ENCODE assay signal across 10 cellular contexts in the genomic region with DNA sequence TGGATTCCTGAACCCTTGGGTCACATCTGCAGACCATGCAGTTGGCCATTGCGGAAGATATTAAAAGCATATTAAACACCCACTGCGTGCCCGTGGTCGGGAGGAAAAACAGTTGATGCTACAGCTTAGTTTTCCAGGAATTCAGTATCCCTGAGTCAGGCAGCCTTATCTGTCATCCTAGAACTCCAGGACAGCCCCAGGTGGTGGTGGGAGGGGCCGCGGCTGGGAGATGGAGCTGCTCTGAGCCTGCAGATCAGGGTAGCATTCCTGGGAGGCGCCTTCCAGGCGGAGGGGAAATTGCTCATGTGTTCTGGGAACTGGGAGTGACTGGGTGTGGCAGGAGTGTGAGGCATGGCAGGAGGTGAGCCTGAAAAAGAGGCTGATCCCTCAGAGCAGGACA.
DNase-seq lines count a peak whose midpoint lies in the region; FAIRE-seq and TF ChIP-seq lines count a peak whose summit lies in the region.
"Had no signal": no experiment of that assay in that cellular context is flagged by ENCODE, and none has a peak within 500 bp of the region (broad histone marks: within the 10 kb centered on the region; RNA-seq: fewer than 3 reads in every experiment).

No MANE protein-coding gene starts in this region.

- no peak for TF ChIP-seq CTCF in mammary epithelial cell (conservative IDR thresholded peaks at IDR 0.05 in 1 of 2, IDR thresholded peaks at IDR 0.05 in 1 of 2; ENCODE audit: extremely low read depth in 1 of 2, insufficient read depth in 1 of 2, low read depth in 1 of 2, low read length in 2 of 2)
- no peak for TF ChIP-seq CTCF in GM13976 (IDR thresholded peaks at IDR 0.05; ENCODE audit: borderline replicate concordance, control extremely low read depth, extremely low read depth, insufficient read depth, missing control alignments)

- no peaks in the 10 kb centered on the region for H3K9me3 ChIP-seq in mammary epithelial cell (replicated peaks; ENCODE audit: insufficient read depth, low read length)
- H3K9me3 ChIP-seq: uterus had no signal

- H3K27ac ChIP-seq in mammary epithelial cell (ENCODE audit: insufficient read depth, low read depth, low read length): peak overlapping the region; percentile 91
- H3K27ac ChIP-seq: uterus, VCaP had no signal

- peak overlapping the region; percentile 56 for H3K4me2 ChIP-seq in mammary epithelial cell (ENCODE audit: insufficient read depth, low read depth, low read length)

- in situ Hi-C loops in mammary epithelial cell (cut with MboI; ENCODE audit: low sequenced_read_pairs in 2 of 2): no loop called here
- in situ Hi-C loops in GM13976 (cut with MboI; ENCODE audit: low sequenced_read_pairs, unreplicated experiment): no loop called here

- no peaks in the 10 kb centered on the region for H4K20me1 ChIP-seq in mammary epithelial cell (ENCODE audit: insufficient read depth, low read length)

- no peaks in the 10 kb centered on the region for H3K36me3 ChIP-seq in mammary epithelial cell (ENCODE audit: insufficient read depth, low read length)
- H3K36me3 ChIP-seq: uterus had no signal

- no peak overlapping the region for H3K4me3 ChIP-seq in mammary epithelial cell (replicated peaks in 1 of 3; ENCODE audit: insufficient read depth in 1 of 3, low read depth in 2 of 3, low read length in 3 of 3)
- H3K4me3 ChIP-seq: uterus had no signal

- WGBS in mammary epithelial cell (ENCODE audit: low coverage, missing lambda C conversion rate): 20% methylated on average over 6 of the region's 8 CpGs

- CTCF ChIA-PET in mammary epithelial cell (lab: Charles Lee; ENCODE audit: low non-redundant PET): interaction anchor here (0.6 kb wide), 1 partner anchor 21 kb away, joined by 3 read pairs; no protein-coding TSS in a partner anchor

- no peak for FAIRE-seq in GM19239 (lab: Jason Lieb, UNC)

- no peaks in the 10 kb centered on the region for H3K79me2 ChIP-seq in mammary epithelial cell (ENCODE audit: insufficient read depth, low read length)

- intact Hi-C loops in mammary epithelial cell (cut with micrococcal nuclease): loop anchor here (1.0 to 10.0 kb wide), 3 partner anchors 37 to 249 kb away; a partner anchor contains a TSS

- no TSS peak for BruUV-seq in mammary epithelial cell (replicated peaks; lab: Mats Ljungman, UMichigan)

- peak overlapping the region; percentile 58 for H3K9ac ChIP-seq in mammary epithelial cell (ENCODE audit: insufficient read depth, low read length)

- DNase-seq in A172 (ENCODE audit: low spot score) (peak; percentile 95), HT1080 (ENCODE audit: low read depth) (peak; percentile 80), mammary epithelial cell (peak; percentile 86), left kidney (ENCODE audit: low read depth, low spot score) (peak; percentile 54), GM19239 (ENCODE audit: insufficient read length, low spot score) (no peak), MV-4-11 (lab: John Stamatoyannopoulos, UW) (no peak), AG08396 (ENCODE audit: low spot score) (no peak), GM13976 (ENCODE audit: low spot score) (no peak)

- peaks cover 23% of the 10 kb centered on the region for H3K4me1 ChIP-seq in mammary epithelial cell (ENCODE audit: insufficient read depth, low read length)
- H3K4me1 ChIP-seq: uterus had no signal

- H2AFZ ChIP-seq in mammary epithelial cell (ENCODE audit: low read depth, low read length): peak overlapping the region; percentile 70

- dilution Hi-C loops in mammary epithelial cell (cut with HindIII; ENCODE audit: low sequenced_read_pairs): no loop called here

- no peaks in the 10 kb centered on the region for H3K27me3 ChIP-seq in mammary epithelial cell (ENCODE audit: insufficient read depth, low read length)
- H3K27me3 ChIP-seq: uterus had no signal

Comparison
In these comparisons a context has a peak if more than half of its experiments do, and no peak if none do; other contexts are left out.
1. DNase-seq: peak in A172 (single experiment), HT1080 (single experiment), mammary epithelial cell (single experiment) and left kidney (single experiment); none in GM19239 (single experiment), MV-4-11 (single experiment), AG08396 (single experiment) and GM13976 (single experiment).